Comparison of ENCODE assay signal across 31 cellular contexts in genomic region chr7:91468231-91468630, GRCh38.
"Had no signal": no experiment of that assay in that cellular context is flagged by ENCODE, and none has a peak within 500 bp of the region (broad histone marks: within the 10 kb centered on the region; RNA-seq: fewer than 3 reads in every experiment).

No MANE protein-coding gene starts in this region.

- ATAC-seq: activated CD4-positive, CD25-positive, alpha-beta regulatory T cell treated with anti-CD3 and anti-CD28 coated beads, Interleukin-2, amount 50 U/mL, for 24 hours; activated CD8-positive, alpha-beta T cell treated with anti-CD3 and anti-CD28 coated beads, Interleukin-2, amount 10 ng/mL, durations not matched to agents 7 days and 5 days; activated naive CD4-positive, alpha-beta T cell treated with anti-CD3 and anti-CD28 coated beads, Interleukin-2, amount 50 U/mL, for 72 hours; activated T-cell treated with anti-CD3 and anti-CD28 coated beads, Interleukin-2, amount 50 U/mL, for 72 hours; effector memory CD8-positive, alpha-beta T cell; gastroesophageal sphincter; heart right ventricle; T-helper 17 cell had no signal

- DNase-seq: activated B cell treated with CpG ODN at 0.5 μM for 24 hours; activated CD4-positive, alpha-beta memory T cell treated with anti-CD3 and anti-CD28 coated beads for 36 hours; activated CD4-positive, alpha-beta T cell treated with anti-CD3 and anti-CD28 coated beads for 48 hours; activated CD4-positive, alpha-beta T cell treated with anti-CD3 and anti-CD28 coated beads, Interleukin-2, amount 50 U/mL, for 1 hour; activated CD8-positive, alpha-beta memory T cell treated with anti-CD3 and anti-CD28 coated beads, Interleukin-2, amount 50 U/mL, for 48 hours; activated CD8-positive, alpha-beta T cell treated with anti-CD3 and anti-CD28 coated beads, Interleukin-2, amount 10 ng/mL, durations not matched to agents 7 days and 5 days; activated gamma-delta T cell; activated naive CD4-positive, alpha-beta T cell; activated naive CD4-positive, alpha-beta T cell treated with anti-CD3 and anti-CD28 coated beads, Interleukin-2, amount 10 ng/mL, durations not matched to agents 7 days and 5 days; activated naive CD8-positive, alpha-beta T cell treated with anti-CD3 and anti-CD28 coated beads, Interleukin-2, amount 10 ng/mL, durations not matched to agents 7 days and 5 days; activated T-cell treated with anti-CD3 and anti-CD28 coated beads for 4 hours; activated T-cell treated with anti-CD3 and anti-CD28 coated beads, Interleukin-2, amount 50 U/mL, for 24 hours; activated T-cell treated with anti-CD3 and anti-CD28 coated beads, Interleukin-2, amount 50 U/mL, for 72 hours; brain microvascular endothelial cell; cortex of kidney; dermis blood vessel endothelial cell; effector CD4-positive, alpha-beta T cell; effector memory CD8-positive, alpha-beta T cell; erythroblast; esophagus squamous epithelium; foreskin melanocyte; heart right ventricle; T-helper 1 cell; T-helper 17 cell; T1000; WERI-Rb-1 had no signal

- H3K36me3 Mint-ChIP-seq: activated CD4-positive, alpha-beta memory T cell treated with anti-CD3 and anti-CD28 coated beads for 36 hours; activated naive CD4-positive, alpha-beta T cell treated with anti-CD3 and anti-CD28 coated beads, Interleukin-2, amount 10 ng/mL, durations not matched to agents 7 days and 5 days; activated naive CD8-positive, alpha-beta T cell treated with anti-CD3 and anti-CD28 coated beads, Interleukin-2, amount 10 ng/mL, durations not matched to agents 7 days and 5 days had no signal

- H3K4me1 Mint-ChIP-seq: activated B cell treated with CpG ODN at 0.5 μM for 24 hours; activated naive CD4-positive, alpha-beta T cell treated with anti-CD3 and anti-CD28 coated beads, Interleukin-2, amount 10 ng/mL, durations not matched to agents 7 days and 5 days; activated naive CD8-positive, alpha-beta T cell treated with anti-CD3 and anti-CD28 coated beads, Interleukin-2, amount 10 ng/mL, durations not matched to agents 7 days and 5 days; central memory CD8-positive, alpha-beta T cell; T-helper 17 cell had no signal

- H3K4me3 Mint-ChIP-seq: activated B cell treated with CpG ODN at 0.5 μM for 24 hours; activated CD4-positive, alpha-beta memory T cell treated with anti-CD3 and anti-CD28 coated beads for 36 hours; activated CD8-positive, alpha-beta T cell treated with anti-CD3 and anti-CD28 coated beads, Interleukin-2, amount 10 ng/mL, durations not matched to agents 7 days and 5 days; activated naive CD4-positive, alpha-beta T cell treated with anti-CD3 and anti-CD28 coated beads, Interleukin-2, amount 10 ng/mL, durations not matched to agents 7 days and 5 days; activated naive CD8-positive, alpha-beta T cell treated with anti-CD3 and anti-CD28 coated beads, Interleukin-2, amount 10 ng/mL, durations not matched to agents 7 days and 5 days; activated T-cell treated with anti-CD3 and anti-CD28 coated beads, Interleukin-2, amount 50 U/mL, for 24 hours; activated T-cell treated with anti-CD3 and anti-CD28 coated beads, Interleukin-2, amount 50 U/mL, for 72 hours; central memory CD8-positive, alpha-beta T cell; effector memory CD8-positive, alpha-beta T cell; T-helper 17 cell; T-helper 2 cell treated with Interferon-gamma antibody and Interleukin-4, amounts not matched to agents 5 μg/mL and 100 μg/mL, for 36 hours had no signal

- H3K27ac Mint-ChIP-seq: activated B cell treated with CpG ODN at 0.5 μM for 24 hours; activated CD4-positive, alpha-beta memory T cell treated with anti-CD3 and anti-CD28 coated beads for 36 hours; activated CD8-positive, alpha-beta T cell treated with anti-CD3 and anti-CD28 coated beads, Interleukin-2, amount 10 ng/mL, durations not matched to agents 7 days and 5 days; activated naive CD4-positive, alpha-beta T cell treated with anti-CD3 and anti-CD28 coated beads, Interleukin-2, amount 10 ng/mL, durations not matched to agents 7 days and 5 days; activated naive CD4-positive, alpha-beta T cell treated with anti-CD3 and anti-CD28 coated beads, Interleukin-2, amount 50 U/mL, for 72 hours; activated naive CD8-positive, alpha-beta T cell treated with anti-CD3 and anti-CD28 coated beads, Interleukin-2, amount 10 ng/mL, durations not matched to agents 7 days and 5 days; activated T-cell treated with anti-CD3 and anti-CD28 coated beads, Interleukin-2, amount 50 U/mL, for 24 hours; activated T-cell treated with anti-CD3 and anti-CD28 coated beads, Interleukin-2, amount 50 U/mL, for 72 hours; effector memory CD8-positive, alpha-beta T cell; T-helper 17 cell; T-helper 2 cell treated with Interferon-gamma antibody and Interleukin-4, amounts not matched to agents 5 μg/mL and 100 μg/mL, for 36 hours had no signal

- H3K27me3 Mint-ChIP-seq: activated B cell treated with CpG ODN at 0.5 μM for 24 hours; activated CD4-positive, alpha-beta memory T cell treated with anti-CD3 and anti-CD28 coated beads for 36 hours; activated naive CD4-positive, alpha-beta T cell treated with anti-CD3 and anti-CD28 coated beads, Interleukin-2, amount 10 ng/mL, durations not matched to agents 7 days and 5 days; activated naive CD8-positive, alpha-beta T cell treated with anti-CD3 and anti-CD28 coated beads, Interleukin-2, amount 10 ng/mL, durations not matched to agents 7 days and 5 days; activated T-cell treated with anti-CD3 and anti-CD28 coated beads, Interleukin-2, amount 50 U/mL, for 24 hours; central memory CD8-positive, alpha-beta T cell; effector memory CD8-positive, alpha-beta T cell; T-helper 17 cell had no signal

- H3K9me3 Mint-ChIP-seq: activated naive CD4-positive, alpha-beta T cell treated with anti-CD3 and anti-CD28 coated beads, Interleukin-2, amount 50 U/mL, for 72 hours; central memory CD8-positive, alpha-beta T cell had no signal
